ENCODE assay signal across 8 cellular contexts in genomic region chr18:48663931-48664847, GRCh38.
DNase-seq lines count a peak whose midpoint lies in the region; ATAC-seq and TF ChIP-seq lines count a peak whose summit lies in the region.

No MANE protein-coding gene starts in this region.

- no peak overlapping the region for H3K4me2 ChIP-seq in GM23248 (ENCODE audit: unreplicated experiment)

- H3K4me3 ChIP-seq in GM23248 = no peak overlapping the region

- H2AFZ ChIP-seq in GM23248 = no peak overlapping the region

- H3K4me3 Mint-ChIP-seq in activated naive CD4-positive, alpha-beta T cell treated with anti-CD3 and anti-CD28 coated beads for 36 hours = no peak overlapping the region

- 45 to 47% methylated on average over 27 to 29 of the region's 29 CpGs for WGBS in GM23248 (ENCODE audit: low coverage in 1 of 2, low lambda C conversion rate in 2 of 2, missing lambda C conversion rate in 2 of 2), 2 experiments

- no peak overlapping the region for H3K27ac ChIP-seq in GM23248

- H3K79me2 ChIP-seq in GM23248 (ENCODE audit: insufficient read depth) = peaks cover 60% of the 10 kb centered on the region

- intact Hi-C loops in activated naive CD4-positive, alpha-beta T cell treated with anti-CD3 and anti-CD28 coated beads for 36 hours (cut with micrococcal nuclease) = loop anchor here (1.0 kb wide), 2 partner anchors 188 to 219 kb away; no protein-coding TSS in a partner anchor
- intact Hi-C loops in Right ventricle myocardium superior (cut with DNase I) = loop anchor here (2.0 to 10.0 kb wide), 2 partner anchors 109 to 189 kb away; no protein-coding TSS in a partner anchor
- intact Hi-C loops in posterior cingulate gyrus (cut with DNase I) = loop anchor here (1.0 to 5.0 kb wide), 2 partner anchors 127 to 188 kb away; partner anchors contain the start of gene CTIF

- H3K36me3 ChIP-seq in GM23248 (ENCODE audit: low read depth) = peaks cover 14% of the 10 kb centered on the region

- H3K9ac ChIP-seq in GM23248 = no peak overlapping the region

- no peaks in the 10 kb centered on the region; the same call in 1 of the 2 replicates for H4K20me1 ChIP-seq in GM23248 (ENCODE audit: insufficient read depth)

- CTCF ChIA-PET in activated naive CD4-positive, alpha-beta T cell treated with anti-CD3 and anti-CD28 coated beads for 36 hours (lab: Charles Lee) = interaction anchor here (0.9 to 1.2 kb wide), 4 partner anchors 10 to 188 kb away, joined by 3 to 5 read pairs (median 4); no protein-coding TSS in a partner anchor

- no peaks in the 10 kb centered on the region for H3K36me3 Mint-ChIP-seq in activated naive CD4-positive, alpha-beta T cell treated with anti-CD3 and anti-CD28 coated beads for 36 hours (ENCODE audit: low read depth)

- H3F3A ChIP-seq in GM23248 (ENCODE audit: insufficient read depth) = 0 out of 2 replicates have a peak, but pooled peaks cover 5% of the 10 kb centered on the region

- H3K27me3 Mint-ChIP-seq in activated naive CD4-positive, alpha-beta T cell treated with anti-CD3 and anti-CD28 coated beads for 36 hours (ENCODE audit: low read depth) = no peaks in the 10 kb centered on the region

- H3K4me1 ChIP-seq in GM23248 (ENCODE audit: insufficient read depth) = peaks cover 24% of the 10 kb centered on the region

- H3K9me3 ChIP-seq in GM23248 (ENCODE audit: low read depth) = no peaks in the 10 kb centered on the region

- H3K4me1 Mint-ChIP-seq in activated naive CD4-positive, alpha-beta T cell treated with anti-CD3 and anti-CD28 coated beads for 36 hours (ENCODE audit: low read depth) = no peaks in the 10 kb centered on the region

- no peak overlapping the region for H3K27ac Mint-ChIP-seq in activated naive CD4-positive, alpha-beta T cell treated with anti-CD3 and anti-CD28 coated beads for 36 hours

- H3K9me2 ChIP-seq in GM23248 (ENCODE audit: insufficient read depth) = no peaks in the 10 kb centered on the region

- H3K27me3 ChIP-seq in GM23248 (replicated peaks; ENCODE audit: insufficient read depth) = no peaks in the 10 kb centered on the region

- DNase-seq in AG09319 (ENCODE audit: extremely low read depth, low read depth) = peak; percentile 14
- DNase-seq in GM23248 = peak; percentile 66
- DNase-seq in RPMI8226 = peak; percentile 66
- peak; percentile 65 for DNase-seq in activated naive CD4-positive, alpha-beta T cell treated with anti-CD3 and anti-CD28 coated beads for 36 hours
- peak; percentile 81 for DNase-seq in Right ventricle myocardium superior
- DNase-seq in posterior cingulate gyrus = peak; percentile 66 to 97 (median 86)

- no peaks in the 10 kb centered on the region for H3K9me3 Mint-ChIP-seq in activated naive CD4-positive, alpha-beta T cell treated with anti-CD3 and anti-CD28 coated beads for 36 hours

- in situ Hi-C loops in GM23248 (cut with MboI) = no loop called here

- peak; percentile 92 for TF ChIP-seq CTCF in AG09319 (IDR thresholded peaks at IDR 0.05; ENCODE audit: low read depth, low read length)

- ATAC-seq in Right ventricle myocardium superior (ENCODE audit: poor library complexity) = peak; percentile 77
- ATAC-seq in GM19397 (IDR thresholded peaks at IDR 0.05; ENCODE audit: unreplicated experiment) = no peak
- no peak for ATAC-seq in GM21529 (IDR thresholded peaks at IDR 0.05; ENCODE audit: unreplicated experiment)

Comparison
In these comparisons a context has a peak if more than half of its experiments do, and no peak if none do; other contexts are left out.
1. DNase-seq: peak in every context shown above with its lines; median percentile 86 in posterior cingulate gyrus; 81 in Right ventricle myocardium superior; 66 in GM23248; 66 in RPMI8226; 65 in activated naive CD4-positive, alpha-beta T cell treated with anti-CD3 and anti-CD28 coated beads for 36 hours; 14 in AG09319.